In genomic region chr15:50353999-50354837, GRCh38 we compare ENCODE assay signal across 8 cellular contexts. TPM values are rescaled to one million over a fixed set of nuclear protein-coding genes. Genes with fewer than 3 reads are reported as not detected.
DNase-seq lines count a peak whose midpoint lies in the region; ATAC-seq and TF ChIP-seq lines count a peak whose summit lies in the region.

No MANE protein-coding gene starts in this region.

- H3K4me1 Mint-ChIP-seq in activated naive CD8-positive, alpha-beta T cell treated with anti-CD3 and anti-CD28 coated beads, Interleukin-2, amount 50 U/mL, for 24 hours, result peaks cover 71% of the 10 kb centered on the region
- H3K4me1 Mint-ChIP-seq in type B pancreatic cell (ENCODE audit: unreplicated experiment), result peaks cover 31% of the 10 kb centered on the region

- peak; percentile 38 for DNase-seq in COLO829 (ENCODE audit: low spot score)
- peak; percentile 85 for DNase-seq in HT-29 (ENCODE audit: low spot score)
- peak; percentile 63 for DNase-seq in SK-N-SH
- DNase-seq in activated naive CD8-positive, alpha-beta T cell treated with anti-CD3 and anti-CD28 coated beads, Interleukin-2, amount 50 U/mL, for 24 hours, result peak; percentile 52
- DNase-seq in cardiac septum (ENCODE audit: low spot score), result peak; percentile 83
- DNase-seq in pons (ENCODE audit: low spot score), result peak; percentile 73
- DNase-seq in type B pancreatic cell (ENCODE audit: extremely low spot score, unreplicated experiment), result peak; percentile 78

- WGBS in SK-N-SH (ENCODE audit: low lambda C conversion rate), result 0% methylated on average over 26 of the region's 77 CpGs

- H3K4me3 Mint-ChIP-seq in activated naive CD8-positive, alpha-beta T cell treated with anti-CD3 and anti-CD28 coated beads, Interleukin-2, amount 50 U/mL, for 24 hours, result peak overlapping the region; percentile 100
- H3K4me3 Mint-ChIP-seq in type B pancreatic cell, result peak overlapping the region; percentile 98

- H3K36me3 Mint-ChIP-seq in activated naive CD8-positive, alpha-beta T cell treated with anti-CD3 and anti-CD28 coated beads, Interleukin-2, amount 50 U/mL, for 24 hours (ENCODE audit: low read depth), result peaks cover 60% of the 10 kb centered on the region
- peaks cover 25% of the 10 kb centered on the region for H3K36me3 Mint-ChIP-seq in type B pancreatic cell

- H3K4me3 ChIP-seq in SK-N-SH (ENCODE audit: low read depth in 2 of 2, low read length in 1 of 2), result peak overlapping the region; percentile 73 to 98

- TF ChIP-seq EP300 in SK-N-SH (IDR thresholded peaks at IDR 0.05; ENCODE audit: borderline replicate concordance in 1 of 2, low read depth in 1 of 2, low read length in 1 of 2), result no peak

- peaks cover 17% of the 10 kb centered on the region for H3F3A ChIP-seq in SK-N-SH (replicated peaks; ENCODE audit: insufficient read depth)

- H3K9me2 ChIP-seq in SK-N-SH, result no peaks in the 10 kb centered on the region

- no peaks in the 10 kb centered on the region for H3K27me3 ChIP-seq in SK-N-SH (ENCODE audit: insufficient read depth)

- TF ChIP-seq RAD21 in SK-N-SH (IDR thresholded peaks at IDR 0.05; ENCODE audit: low read length), result no peak

- H3K27me3 Mint-ChIP-seq in activated naive CD8-positive, alpha-beta T cell treated with anti-CD3 and anti-CD28 coated beads, Interleukin-2, amount 50 U/mL, for 24 hours, result peaks cover 2% of the 10 kb centered on the region
- H3K27me3 Mint-ChIP-seq in type B pancreatic cell, result peaks cover 3% of the 10 kb centered on the region

- peaks cover 13 to 16% of the 10 kb centered on the region in 2 experiments for H3K4me1 ChIP-seq in SK-N-SH (ENCODE audit: control insufficient read depth in 1 of 2, insufficient read depth in 2 of 2, low read depth in 1 of 2, low read length in 1 of 2)

- H4K20me1 ChIP-seq in SK-N-SH (ENCODE audit: insufficient read depth), result peaks cover 15% of the 10 kb centered on the region

- peak overlapping the region; percentile 100 for H3K9ac ChIP-seq in SK-N-SH

- CTCF ChIA-PET in SK-N-SH (lab: Yijun Ruan, JAX), result no interaction called here

- H2AFZ ChIP-seq in SK-N-SH (ENCODE audit: low read depth), result no peak overlapping the region

- peak; percentile 30 for ATAC-seq in GM19455 (IDR thresholded peaks at IDR 0.05; ENCODE audit: unreplicated experiment)
- ATAC-seq in activated naive CD8-positive, alpha-beta T cell treated with anti-CD3 and anti-CD28 coated beads, Interleukin-2, amount 50 U/mL, for 24 hours, result peak; percentile 50

- POLR2A ChIA-PET in SK-N-SH (lab: Yijun Ruan, JAX), result interaction anchor here (1.0 to 1.5 kb wide), 7 partner anchors 8 to 1854 kb away, joined by 3 to 17 read pairs (median 5); partner anchors contain the start of genes EID1 and USP8

- H3K79me2 ChIP-seq in SK-N-SH (ENCODE audit: insufficient read depth), result peaks cover 89% of the 10 kb centered on the region

- peak overlapping the region; percentile 97 to 100 for H3K27ac ChIP-seq in SK-N-SH (ENCODE audit: low read depth in 2 of 2, low read length in 1 of 2)

- peak overlapping the region; percentile 89 for H3K4me2 ChIP-seq in SK-N-SH

- H3K9me3 Mint-ChIP-seq in activated naive CD8-positive, alpha-beta T cell treated with anti-CD3 and anti-CD28 coated beads, Interleukin-2, amount 50 U/mL, for 24 hours, result no peaks in the 10 kb centered on the region
- H3K9me3 Mint-ChIP-seq in type B pancreatic cell, result no peaks in the 10 kb centered on the region

- TF ChIP-seq CTCF in SK-N-SH (IDR thresholded peaks at IDR 0.05), result no peak
- TF ChIP-seq CTCF in type B pancreatic cell (conservative IDR thresholded peaks at IDR 0.05), result no peak

- H3K36me3 ChIP-seq in SK-N-SH (replicated peaks in 1 of 2; ENCODE audit: control insufficient read depth in 1 of 2, insufficient read depth in 2 of 2, low read length in 1 of 2), result peaks cover 19 to 20% of the 10 kb centered on the region in 2 experiments

- no peaks in the 10 kb centered on the region for H3K9me3 ChIP-seq in SK-N-SH

- H3K27ac Mint-ChIP-seq in activated naive CD8-positive, alpha-beta T cell treated with anti-CD3 and anti-CD28 coated beads, Interleukin-2, amount 50 U/mL, for 24 hours, result peak overlapping the region; percentile 100
- peak overlapping the region; percentile 98 for H3K27ac Mint-ChIP-seq in type B pancreatic cell

- intact Hi-C loops in cardiac septum (cut with DNase I), result loop anchor here (10.0 kb wide), 1 partner anchor 551 kb away; the partner anchor contains the start of gene AP4E1

TF ChIP-seq in SK-N-SH, 30 proteins besides CTCF, POLR2A, EP300 and RAD21:
- TF ChIP-seq POLR2AphosphoS5 (IDR thresholded peaks at IDR 0.05; ENCODE audit: low read depth, low read length), result peak; percentile 91
- no peak for TF ChIP-seq CHD2 (IDR thresholded peaks at IDR 0.05; ENCODE audit: low read length, partially characterized antibody)
- peak; percentile 74 for TF ChIP-seq MXI1 (IDR thresholded peaks at IDR 0.05; ENCODE audit: low read depth, low read length)
- TF ChIP-seq SIN3A (IDR thresholded peaks at IDR 0.05; ENCODE audit: borderline replicate concordance, low read depth, low read length), result peak; percentile 44; the same call in 1 of the 2 replicates
- TF ChIP-seq TAF1 (IDR thresholded peaks at IDR 0.05; ENCODE audit: borderline replicate concordance, low read depth, low read length), result peak; percentile 65; the same call in 1 of the 2 replicates
- TF ChIP-seq YY1 (IDR thresholded peaks at IDR 0.05; ENCODE audit: low read depth), result no peak
- TF ChIP-seq MEF2A (IDR thresholded peaks at IDR 0.05; ENCODE audit: borderline replicate concordance, low read depth), result no peak
- peak; percentile 65 for TF ChIP-seq MAX (IDR thresholded peaks at IDR 0.05; ENCODE audit: low read depth)
- TF ChIP-seq USF1 (IDR thresholded peaks at IDR 0.05; ENCODE audit: borderline replicate concordance, low read depth), result no peak
- TF ChIP-seq FOXJ3 (CRISPR knock-in tag; IDR thresholded peaks at IDR 0.05), result no peak
- no peak for TF ChIP-seq REST (IDR thresholded peaks at IDR 0.05; ENCODE audit: low read depth, low read length)
TF ChIP-seq in SK-N-SH: peak in this region for 5.

RNA-seq across cellular contexts. Expression of gene GABPB1, which starts 0.8 kb away (rescaled TPM):
- 35.3 and 38.3 TPM in 2 replicates for total RNA-seq in HT-29 (2014; rRNA removed; shearing (Covaris generic))
- polyA plus RNA-seq in SK-N-SH (2012; rRNA removed), result 12.8 and 14.2 TPM in 2 replicates
- polyA plus RNA-seq in SK-N-SH (2012; cell fraction: cytosol; rRNA removed), result 13.4 and 15.8 TPM in 2 replicates
- 8.4 and 10.7 TPM in 2 replicates for polyA plus RNA-seq in SK-N-SH (2012; cell fraction: nucleus; rRNA removed)
- 12.0 TPM for total RNA-seq in cardiac septum
- total RNA-seq in type B pancreatic cell (ENCODE audit: low replicate concordance), result 27.5 and 27.8 TPM in 2 replicates

Comparison
In these comparisons a context has a peak if more than half of its experiments do, and no peak if none do; other contexts are left out.
1. Peak in every context shown above with its lines: DNase-seq, ATAC-seq, H3K4me3 ChIP-seq and H3K27ac ChIP-seq.